8 cellular contexts compared by ENCODE assay signal in genomic region chr5:159209438-159210305, GRCh38. TPM values are rescaled to one million over a fixed set of nuclear protein-coding genes. Genes with fewer than 3 reads are reported as not detected.
DNase-seq lines count a peak whose midpoint lies in the region; ATAC-seq and TF ChIP-seq lines count a peak whose summit lies in the region.

A gene with protein sequence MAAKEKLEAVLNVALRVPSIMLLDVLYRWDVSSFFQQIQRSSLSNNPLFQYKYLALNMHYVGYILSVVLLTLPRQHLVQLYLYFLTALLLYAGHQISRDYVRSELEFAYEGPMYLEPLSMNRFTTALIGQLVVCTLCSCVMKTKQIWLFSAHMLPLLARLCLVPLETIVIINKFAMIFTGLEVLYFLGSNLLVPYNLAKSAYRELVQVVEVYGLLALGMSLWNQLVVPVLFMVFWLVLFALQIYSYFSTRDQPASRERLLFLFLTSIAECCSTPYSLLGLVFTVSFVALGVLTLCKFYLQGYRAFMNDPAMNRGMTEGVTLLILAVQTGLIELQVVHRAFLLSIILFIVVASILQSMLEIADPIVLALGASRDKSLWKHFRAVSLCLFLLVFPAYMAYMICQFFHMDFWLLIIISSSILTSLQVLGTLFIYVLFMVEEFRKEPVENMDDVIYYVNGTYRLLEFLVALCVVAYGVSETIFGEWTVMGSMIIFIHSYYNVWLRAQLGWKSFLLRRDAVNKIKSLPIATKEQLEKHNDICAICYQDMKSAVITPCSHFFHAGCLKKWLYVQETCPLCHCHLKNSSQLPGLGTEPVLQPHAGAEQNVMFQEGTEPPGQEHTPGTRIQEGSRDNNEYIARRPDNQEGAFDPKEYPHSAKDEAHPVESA (minus strand): TSS chr5:159209553. CDS start chr5:159203617, 5,936 bp downstream.

- no peaks in the 10 kb centered on the region for H3K27me3 ChIP-seq in upper lobe of left lung

- no peaks in the 10 kb centered on the region for H3K9me3 ChIP-seq in upper lobe of left lung

- H3K4me3 ChIP-seq in NB4 (ENCODE audit: low read depth, low read length) (peak within 1 kb of the TSS; percentile 77), upper lobe of left lung (peak within 1 kb of the TSS; percentile 86 to 95 (median 92))

- TF ChIP-seq POLR2A in NB4 (IDR thresholded peaks at IDR 0.05; ENCODE audit: extremely low read depth, insufficient read length), result peak; percentile 59
- peak in 3 of 4 donors; percentile 31 to 87 (median 48) for TF ChIP-seq POLR2A in upper lobe of left lung (IDR thresholded peaks at IDR 0.05)

- intact Hi-C loops in cardiac septum (cut with DNase I), result loop anchor here (1.0 to 2.0 kb wide), 2 partner anchors 33 to 54 kb away; partner anchors contain the start of gene UBLCP1
- intact Hi-C loops in posterior cingulate gyrus (cut with DNase I), result loop anchor here (1.0 to 5.0 kb wide), 2 partner anchors 52 to 54 kb away; partner anchors contain the start of gene UBLCP1

- no peak for TF ChIP-seq CTCF in GM10266 (IDR thresholded peaks at IDR 0.05; ENCODE audit: control insufficient read depth, insufficient read depth, low read depth, missing control alignments)
- TF ChIP-seq CTCF in NB4 (IDR thresholded peaks at IDR 0.05; ENCODE audit: low read depth, low read length), result no peak
- TF ChIP-seq CTCF in upper lobe of left lung (IDR thresholded peaks at IDR 0.05), result peak in 2 of 6 experiments; percentile 6 to 9

- peak in 1 of 4 donors; percentile 52 for TF ChIP-seq EP300 in upper lobe of left lung (IDR thresholded peaks at IDR 0.05)

- DNase-seq in GM10266 (ENCODE audit: extremely low spot score) (peak; percentile 94), NB4 (ENCODE audit: low read depth) (peak; percentile 73), SW 1271 (lab: John Stamatoyannopoulos, UW) (peak; percentile 42 to 68), cardiac septum (ENCODE audit: low spot score) (peak; percentile 93), posterior cingulate gyrus (peak; percentile 63 to 97 (median 80)), upper lobe of left lung (peak; percentile 92 to 97)
- peak; percentile 80 for DNase-seq in activated naive CD8-positive, alpha-beta T cell treated with anti-CD3 and anti-CD28 coated beads, Interleukin-2, amount 50 U/mL, for 16 hours (ENCODE audit: low read depth, low spot score)

- H3K36me3 ChIP-seq in upper lobe of left lung, result no peaks in the 10 kb centered on the region

- H3K27ac ChIP-seq in upper lobe of left lung, result peak within 1 kb of the TSS; percentile 95 to 99 (median 98)

- WGBS in upper lobe of left lung, 2 donors, result 8 to 13% methylated on average over 13 to 20 of the region's 67 CpGs

- H3K4me1 ChIP-seq in upper lobe of left lung, result peaks cover 8 to 45% (median 34%) of the 10 kb centered on the region in 4 donors

- ATAC-seq in HG02571 (IDR thresholded peaks at IDR 0.05; ENCODE audit: unreplicated experiment) (peak; percentile 79), upper lobe of left lung (ENCODE audit: low FRiP score in 2 of 2) (peak; percentile 90)

RNA-seq across cellular contexts. Expression of the gene that starts here (rescaled TPM):
- total RNA-seq in cardiac septum (25.4 TPM), upper lobe of left lung (100 to 1,000 TPM; 130 to 376 (median 232) TPM)

Comparison
In these comparisons a context has a peak if more than half of its experiments do, and no peak if none do; other contexts are left out.
1. Peak in every context shown above with its lines: DNase-seq, ATAC-seq, H3K4me3 ChIP-seq and H3K27ac ChIP-seq.